18 cellular contexts compared by ENCODE assay signal in genomic region chr5:146068977-146069779, GRCh38. TPM values are rescaled to one million over a fixed set of nuclear protein-coding genes. Genes with fewer than 3 reads are reported as not detected.
A peak's percentile ranks its signal among the peaks of the same experiment; 100 is the strongest.
DNase-seq lines count a peak whose midpoint lies in the region; ATAC-seq, FAIRE-seq and TF ChIP-seq lines count a peak whose summit lies in the region.
"Had no signal": no experiment of that assay in that cellular context is flagged by ENCODE, and none has a peak within 500 bp of the region (broad histone marks: within the 10 kb centered on the region; RNA-seq: fewer than 3 reads in every experiment).

No MANE protein-coding gene starts in this region.

- H3K9me3 Mint-ChIP-seq in progenitor cell of endocrine pancreas (ENCODE audit: low read depth) = no peaks in the 10 kb centered on the region
- H3K9me3 Mint-ChIP-seq: dendritic cell treated with granulocyte-macrophage colony-stimulating factor and Interleukin-4, amounts not matched to agents 40 ng/mL and 50 ng/mL, for 4 days had no signal

- H3K4me3 Mint-ChIP-seq in progenitor cell of endocrine pancreas (ENCODE audit: low read depth) = no peak overlapping the region
- H3K4me3 Mint-ChIP-seq: CD4-positive, alpha-beta memory T cell; dendritic cell treated with granulocyte-macrophage colony-stimulating factor and Interleukin-4, amounts not matched to agents 40 ng/mL and 50 ng/mL, for 4 days had no signal

- no peaks in the 10 kb centered on the region for H4K20me1 ChIP-seq in GM12878 (ENCODE audit: control insufficient read depth, insufficient read depth)

- H3K27me3 ChIP-seq in GM12878 (replicated peaks in 1 of 2; ENCODE audit: control insufficient read depth in 2 of 2, insufficient read depth in 2 of 2, low read length in 1 of 2) = no peaks in the 10 kb centered on the region
- H3K27me3 ChIP-seq: SJSA1 had no signal

- H3K36me3 Mint-ChIP-seq in progenitor cell of endocrine pancreas (ENCODE audit: insufficient read depth) = peaks cover 5% of the 10 kb centered on the region
- H3K36me3 Mint-ChIP-seq: CD4-positive, alpha-beta memory T cell had no signal

- SMC1A ChIA-PET in GM12878 (lab: Charles Lee; ENCODE audit: uncharacterized antibody, unreplicated experiment) = no interaction called here

- peak; percentile 82 for ATAC-seq in GM18907 (IDR thresholded peaks at IDR 0.05; ENCODE audit: unreplicated experiment)
- peak; percentile 66 for ATAC-seq in GM21390 (IDR thresholded peaks at IDR 0.05; ENCODE audit: unreplicated experiment)
- peak; percentile 59 for ATAC-seq in HG03045 (IDR thresholded peaks at IDR 0.05; ENCODE audit: unreplicated experiment)
- peak; percentile 68 for ATAC-seq in GM12878

- TF ChIP-seq POLR2A in GM12878 (IDR thresholded peaks at IDR 0.05; ENCODE audit: low read depth, low read length) = no peak

- H3K4me1 ChIP-seq in GM12878 (ENCODE audit: control insufficient read depth, insufficient read depth, low read length) = peaks cover 20% of the 10 kb centered on the region
- H3K4me1 ChIP-seq: SJSA1 had no signal

- no peak overlapping the region for H3K9ac ChIP-seq in GM12878 (ENCODE audit: control insufficient read depth, insufficient read depth, low read length)

- peak overlapping the region; percentile 63; the same call in 1 of the 2 replicates for H3K4me2 ChIP-seq in GM12878 (ENCODE audit: control insufficient read depth, insufficient read depth)

- 75% methylated on average over 6 of the region's 6 CpGs for WGBS in GM12878 (ENCODE audit: insufficient coverage, insufficient replicate concordance, low lambda C conversion rate, missing lambda C conversion rate)

- BruUV-seq in GM12878 (replicated peaks; lab: Mats Ljungman, UMichigan) = no TSS peak

- no peaks in the 10 kb centered on the region for H3K36me3 ChIP-seq in GM12878 (ENCODE audit: control insufficient read depth in 2 of 2, insufficient read depth in 2 of 2, low read length in 1 of 2)

- CTCF ChIA-PET in GM12878 (lab: Yijun Ruan, JAX) = no interaction called here

- no peaks in the 10 kb centered on the region for H3K79me2 ChIP-seq in GM12878 (ENCODE audit: control insufficient read depth, insufficient read depth, low read length)

- H3K27me3 Mint-ChIP-seq in progenitor cell of endocrine pancreas = peaks cover 17% of the 10 kb centered on the region
- H3K27me3 Mint-ChIP-seq: dendritic cell treated with granulocyte-macrophage colony-stimulating factor and Interleukin-4, amounts not matched to agents 40 ng/mL and 50 ng/mL, for 4 days had no signal

- intact Hi-C loops in GM12878 (cut with micrococcal nuclease; ENCODE audit: unreplicated experiment) = no loop called here

- no peak overlapping the region for H2AFZ ChIP-seq in GM12878 (ENCODE audit: control insufficient read depth, low read depth, low read length)

- TF ChIP-seq CTCF in GM12878 (IDR thresholded peaks at IDR 0.05 in 2 of 3, conservative IDR thresholded peaks at IDR 0.05 in 1 of 3; ENCODE audit: control insufficient read depth in 2 of 3, extremely low read depth in 1 of 3, insufficient read depth in 1 of 3, low read depth in 3 of 3, low read length in 3 of 3) = no peak
- TF ChIP-seq CTCF in progenitor cell of endocrine pancreas (IDR thresholded peaks at IDR 0.05; ENCODE audit: unreplicated experiment) = no peak

- DNase-seq in GM12878 (ENCODE audit: low read depth, low spot score) (no peak), progenitor cell of endocrine pancreas (ENCODE audit: low spot score, unreplicated experiment) (no peak), NCI-H526 treated with DMSO at 0.1 percent for 48 hours (lab: John Stamatoyannopoulos, UW) (no peak)
- no peak for DNase-seq in stimulated activated CD4-positive, alpha-beta T cell treated with anti-CD3 and anti-CD28 coated beads, Interleukin-12 subunit alpha, Interleukin-12 subunit beta, amount 100 ng/mL, for 4 hours
- DNase-seq: activated CD8-positive, alpha-beta memory T cell treated with anti-CD3 and anti-CD28 coated beads, Interleukin-2, amount 50 U/mL, for 4 hours; CD4-positive, alpha-beta memory T cell; GF-D8; NCI-H1105 treated with DMSO at 0.1 percent for 48 hours; stimulated activated CD4-positive, alpha-beta T cell treated with anti-CD3 and anti-CD28 coated beads, Interleukin-4, amount 100 ng/mL, for 24 hours; stimulated activated naive CD4-positive, alpha-beta T cell treated with Interleukin-2 at 50 U/mL for 16 hours had no signal

- peaks cover 10% of the 10 kb centered on the region for H3K4me1 Mint-ChIP-seq in progenitor cell of endocrine pancreas (ENCODE audit: low read depth)
- H3K4me1 Mint-ChIP-seq: CD4-positive, alpha-beta memory T cell had no signal

- POLR2A ChIA-PET in GM12878 (lab: Charles Lee) = no interaction called here

- no peak overlapping the region for H3K27ac Mint-ChIP-seq in progenitor cell of endocrine pancreas
- H3K27ac Mint-ChIP-seq: CD4-positive, alpha-beta memory T cell; dendritic cell treated with granulocyte-macrophage colony-stimulating factor and Interleukin-4, amounts not matched to agents 40 ng/mL and 50 ng/mL, for 4 days had no signal

- H3K4me3 ChIP-seq in GM12878 = peak overlapping the region; percentile 2; the same call in 1 of the 2 replicates
- H3K4me3 ChIP-seq: SJSA1 had no signal

- TF ChIP-seq EP300 in GM12878 (IDR thresholded peaks at IDR 0.05; ENCODE audit: borderline replicate concordance in 1 of 2, control insufficient read depth in 1 of 2, low read depth in 2 of 2, low read length in 2 of 2) = no peak

- H3K9me3 ChIP-seq in GM12878 (replicated peaks; ENCODE audit: control insufficient read depth, insufficient read depth, low read length) = no peaks in the 10 kb centered on the region
- H3K9me3 ChIP-seq: SJSA1 had no signal

- 0 out of 2 replicates have a peak overlapping the region, but pooled peaks have one; percentile 20 for H3K27ac ChIP-seq in GM12878 (ENCODE audit: control insufficient read depth, insufficient read depth)
- H3K27ac ChIP-seq: SJSA1, VCaP had no signal

- FAIRE-seq in GM12878 (lab: Jason Lieb, UNC) = peak; percentile 81
- FAIRE-seq: H1, keratinocyte had no signal

- in situ Hi-C loops in GM12878 (cut with MboI) = no loop called here

- TF ChIP-seq RAD21 in GM12878 (IDR thresholded peaks at IDR 0.05; ENCODE audit: insufficient read depth, low read depth, low read length) = no peak

- RAD21 ChIA-PET in GM12878 (lab: Charles Lee; ENCODE audit: unreplicated experiment) = no interaction called here

TF ChIP-seq in GM12878, 131 proteins besides CTCF, POLR2A, EP300 and RAD21:
- no peak for TF ChIP-seq CHD2 (IDR thresholded peaks at IDR 0.05; ENCODE audit: borderline replicate concordance, low read depth, low read length)
- no peak for TF ChIP-seq MYB (IDR thresholded peaks at IDR 0.05; ENCODE audit: borderline replicate concordance, low read depth, low read length)
- TF ChIP-seq E2F4 (IDR thresholded peaks at IDR 0.05; ENCODE audit: low read depth, low read length) = no peak
- no peak for TF ChIP-seq LARP7 (IDR thresholded peaks at IDR 0.05)
- TF ChIP-seq SP1 (IDR thresholded peaks at IDR 0.05; ENCODE audit: low read depth, low read length) = no peak
- TF ChIP-seq BRCA1 (IDR thresholded peaks at IDR 0.05; ENCODE audit: low read depth, low read length) = no peak
- TF ChIP-seq FOS (IDR thresholded peaks at IDR 0.05; ENCODE audit: borderline replicate concordance, extremely low read depth, insufficient read length) = no peak
- TF ChIP-seq ETV6 (conservative IDR thresholded peaks at IDR 0.05 in 1 of 2, IDR thresholded peaks at IDR 0.05 in 1 of 2; ENCODE audit: borderline replicate concordance in 1 of 2, low read depth in 1 of 2) = no peak
- no peak for TF ChIP-seq YBX1 (IDR thresholded peaks at IDR 0.05)
- no peak for TF ChIP-seq POLR2AphosphoS2 (IDR thresholded peaks at IDR 0.05; ENCODE audit: low read depth, low read length)
- no peak for TF ChIP-seq YY1 (IDR thresholded peaks at IDR 0.05; ENCODE audit: low read depth, low read length)
- TF ChIP-seq HCFC1 (IDR thresholded peaks at IDR 0.05; ENCODE audit: low read length) = no peak
- no peak for TF ChIP-seq STAT1 (conservative IDR thresholded peaks at IDR 0.05)

RNA-seq across cellular contexts. Expression of gene PLAC8L1, which starts 36.2 kb away (rescaled TPM):
- total RNA-seq in GM12878 (2013; cell fraction: nucleolus; rRNA removed) = not detected in 2 replicates
- total RNA-seq in GM12878 (2014; rRNA removed) = 0.17 TPM in 1 of 2 replicates, not detected in the other
- total RNA-seq in GM12878 (2014; rRNA removed; fragmentation: Illumina TruSeq; extraction: Trizol) = 0.27 TPM in 1 of 2 replicates, not detected in the other
- total RNA-seq in GM12878 (2021) = not detected in 2 replicates
- not detected for polyA plus RNA-seq in GM12878 (2011; ENCODE audit: low read depth)
- 0.30 and 0.39 TPM in 2 replicates for polyA plus RNA-seq in GM12878 (2011; rRNA removed)
- 0.60 and 0.76 TPM in 2 replicates for polyA plus RNA-seq in GM12878 (2011; cell fraction: cytosol; rRNA removed)
- 0.96 and 1.2 TPM in 2 replicates for polyA plus RNA-seq in GM12878 (2011; cell fraction: nucleus; rRNA removed)
- polyA plus RNA-seq in GM12878 (2012) = 0.21 TPM in 1 of 2 replicates, not detected in the other
- 1.1 TPM in 1 of 2 replicates, not detected in the other for polyA plus RNA-seq in GM12878 (2014; fragmentation: Illumina TruSeq; extraction: Trizol)
- under 1 TPM in 1 of 2 experiments, not detected in 1; 0.22 TPM for polyA plus RNA-seq in GM12878 (2014; fragmentation: Nextera tagmentation; extraction: Ambion mirVana)
- 0.20 and 0.29 TPM in 2 replicates for polyA plus RNA-seq in GM12878 (2014; rRNA removed)
- polyA plus RNA-seq in GM12878 (2016; fragmentation: Nextera tagmentation; extraction: Ambion mirVana) = under 1 TPM in 1 of 2 experiments, not detected in 1; 0.28 TPM
- polyA minus RNA-seq in GM12878 (2011; rRNA and poly(A)+ RNA removed) = not detected in 2 replicates
- not detected in 2 replicates for polyA minus RNA-seq in GM12878 (2011; cell fraction: cytosol; rRNA and poly(A)+ RNA removed)
- polyA minus RNA-seq in GM12878 (2011; cell fraction: nucleus; rRNA and poly(A)+ RNA removed) = not detected in 2 replicates
- total RNA-seq in progenitor cell of endocrine pancreas = 1.5 and 2.0 TPM in 2 replicates
- total RNA-seq: H1, SJSA1 had no signal
- polyA plus RNA-seq: CD4-positive, alpha-beta memory T cell had no signal
